Comparison of ENCODE assay signal across 21 cellular contexts in the genomic region with DNA sequence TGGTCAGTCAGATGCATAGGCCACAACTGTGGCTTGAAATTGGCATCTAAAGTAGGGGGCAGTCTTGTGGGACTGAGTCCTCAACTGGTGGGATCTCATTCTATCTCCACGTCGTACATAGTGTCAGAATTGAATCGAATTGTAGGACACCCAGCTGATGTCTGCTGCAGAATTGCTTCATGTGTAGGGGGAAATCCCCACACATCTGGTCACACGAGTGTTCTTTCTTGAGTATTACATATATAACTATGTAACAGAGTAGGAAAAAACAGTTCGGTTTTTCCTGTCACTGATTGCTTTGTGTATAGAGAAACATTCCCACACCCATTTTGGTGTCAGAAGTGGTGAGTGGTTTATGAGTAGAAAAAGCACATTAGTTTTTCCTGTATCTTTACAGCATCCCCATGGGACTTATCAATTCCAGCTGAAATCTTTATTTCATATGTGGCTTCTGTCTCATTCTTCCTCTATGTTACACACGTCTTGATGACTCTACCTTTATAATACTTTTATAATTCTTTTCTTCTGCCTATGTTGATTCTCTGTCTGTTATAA.
DNase-seq lines count a peak whose midpoint lies in the region; ATAC-seq, FAIRE-seq and TF ChIP-seq lines count a peak whose summit lies in the region.
"Had no signal": no experiment of that assay in that cellular context is flagged by ENCODE, and none has a peak within 500 bp of the region (broad histone marks: within the 10 kb centered on the region; RNA-seq: fewer than 3 reads in every experiment).

No MANE protein-coding gene starts in this region.

- no peaks in the 10 kb centered on the region for H3K27me3 Mint-ChIP-seq in stimulated activated naive CD8-positive, alpha-beta T cell treated with anti-CD3 and anti-CD28 coated beads, Interleukin-15, amount 100 ng/mL, for 72 hours
- H3K27me3 Mint-ChIP-seq in stimulated activated naive B cell treated with anti-CD40 and anti-IgM and Interleukin-4, amounts not matched to agents 10 μg/mL and 1 μg/mL and 100 μg/mL, for 72 hours = no peaks in the 10 kb centered on the region

- no peak overlapping the region for H3K4me3 ChIP-seq in HEK293 (ENCODE audit: low read depth, low read length)
- H3K4me3 ChIP-seq in GM12878 = no peak overlapping the region
- H3K4me3 ChIP-seq in small intestine (ENCODE audit: low read depth in 1 of 2, low read length in 2 of 2) = no peak overlapping the region
- H3K4me3 ChIP-seq: BLaER1 treated with 17β-estradiol and CSF1 and Interleukin-3, amounts not matched to agents 10 nM and 100 nM; GM23338; K562; Peyer's patch had no signal

- peaks cover 9% of the 10 kb centered on the region for H3K4me1 ChIP-seq in HEK293 (ENCODE audit: control insufficient read depth, insufficient read depth, low read length)
- no peaks in the 10 kb centered on the region; the same call in 1 of the 2 replicates for H3K4me1 ChIP-seq in GM12878 (ENCODE audit: control insufficient read depth, insufficient read depth, low read length)
- no peaks in the 10 kb centered on the region for H3K4me1 ChIP-seq in small intestine (ENCODE audit: control insufficient read depth in 2 of 2, insufficient read depth in 1 of 2, low read depth in 1 of 2, low read length in 1 of 2)
- H3K4me1 ChIP-seq: Peyer's patch had no signal

- FAIRE-seq in GM12878 (lab: Jason Lieb, UNC) = no peak
- no peak for FAIRE-seq in frontal cortex (lab: Jason Lieb, UNC)
- no peak for FAIRE-seq in small intestine (lab: Jason Lieb, UNC)
- FAIRE-seq: K562 had no signal

- in situ Hi-C loops in GM12878 (cut with MboI) = no loop called here

- H2AFZ ChIP-seq in GM12878 (ENCODE audit: control insufficient read depth, low read depth, low read length) = no peak overlapping the region
- H2AFZ ChIP-seq: GM23338 had no signal

- WGBS in GM12878 (ENCODE audit: insufficient coverage, insufficient replicate concordance, low lambda C conversion rate, missing lambda C conversion rate) = 13% methylated on average over 6 of the region's 6 CpGs
- 62 to 69% (median 69%) methylated on average over 6 of the region's 6 CpGs for WGBS in small intestine, 3 donors

- CTCF ChIA-PET in HEK293 (lab: Yijun Ruan, JAX) = interaction anchor here (0.6 kb wide), 2 partner anchors 410 to 1587 kb away, joined by 3 to 4 read pairs; no protein-coding TSS in a partner anchor
- CTCF ChIA-PET in GM12878 (lab: Yijun Ruan, JAX) = interaction anchor here (0.6 kb wide), 1 partner anchor 80 kb away, joined by 3 read pairs; no protein-coding TSS in a partner anchor

- SMC1A ChIA-PET in GM12878 (lab: Charles Lee; ENCODE audit: uncharacterized antibody, unreplicated experiment) = interaction anchor here (0.9 to 1.2 kb wide), 3 partner anchors 8 to 52 kb away, joined by 3 read pairs; no protein-coding TSS in a partner anchor

- no peak for TF ChIP-seq EP300 in GM12878 (IDR thresholded peaks at IDR 0.05; ENCODE audit: borderline replicate concordance in 1 of 2, control insufficient read depth in 1 of 2, low read depth in 2 of 2, low read length in 2 of 2)

- H3K9me3 ChIP-seq in HEK293 (ENCODE audit: control insufficient read depth, insufficient read depth, low read depth, low read length) = no peaks in the 10 kb centered on the region
- no peaks in the 10 kb centered on the region; the same call in 2 of the 3 replicates for H3K9me3 ChIP-seq in GM12878 (replicated peaks; ENCODE audit: control insufficient read depth, insufficient read depth, low read length)
- H3K9me3 ChIP-seq in small intestine (ENCODE audit: control insufficient read depth, low read depth) = no peaks in the 10 kb centered on the region
- H3K9me3 ChIP-seq: BLaER1 treated with 17β-estradiol and CSF1 and Interleukin-3, amounts not matched to agents 10 nM and 100 nM; Peyer's patch; SK-N-SH had no signal

- RAD21 ChIA-PET in GM12878 (lab: Charles Lee; ENCODE audit: unreplicated experiment) = interaction anchor here (1.1 kb wide), 1 partner anchor 110 kb away, joined by 3 read pairs; no protein-coding TSS in a partner anchor

- POLR2A ChIA-PET in HEK293 (lab: Yijun Ruan, JAX) = no interaction called here
- POLR2A ChIA-PET in GM12878 (lab: Charles Lee) = no interaction called here

- TF ChIP-seq POLR2A in GM12878 (IDR thresholded peaks at IDR 0.05; ENCODE audit: low read depth, low read length) = no peak

- ATAC-seq in stimulated activated naive CD8-positive, alpha-beta T cell treated with anti-CD3 and anti-CD28 coated beads, Interleukin-15, Interleukin-2, amounts not matched to agents 100 U/mL and 50 U/mL, for 24 hours = peak; percentile 40
- no peak for ATAC-seq in stimulated activated naive CD8-positive, alpha-beta T cell treated with anti-CD3 and anti-CD28 coated beads, Interleukin-15, amount 100 ng/mL, for 72 hours
- ATAC-seq in GM12878 = peak; percentile 37; the same call in 2 of the 3 replicates
- ATAC-seq in stimulated activated naive B cell treated with anti-CD40 and anti-IgM and Interleukin-4, amounts not matched to agents 10 μg/mL and 1 μg/mL and 100 μg/mL, for 72 hours (replicated peaks) = peak; percentile 50 to 55
- no peak for ATAC-seq in GM18502 (IDR thresholded peaks at IDR 0.05; ENCODE audit: poor library complexity, unreplicated experiment)
- ATAC-seq: CD8-positive, alpha-beta T cell; GM23338; HCT116; K562 had no signal

- no peak for TF ChIP-seq RAD21 in GM12878 (IDR thresholded peaks at IDR 0.05; ENCODE audit: insufficient read depth, low read depth, low read length)

- no peak overlapping the region for H3K27ac Mint-ChIP-seq in stimulated activated naive CD8-positive, alpha-beta T cell treated with anti-CD3 and anti-CD28 coated beads, Interleukin-15, amount 100 ng/mL, for 72 hours
- H3K27ac Mint-ChIP-seq in stimulated activated naive B cell treated with anti-CD40 and anti-IgM and Interleukin-4, amounts not matched to agents 10 μg/mL and 1 μg/mL and 100 μg/mL, for 72 hours = no peak overlapping the region
- H3K27ac Mint-ChIP-seq: CD8-positive, alpha-beta T cell; GM23338 had no signal

- H3K79me2 ChIP-seq in GM12878 (ENCODE audit: control insufficient read depth, insufficient read depth, low read length) = no peaks in the 10 kb centered on the region

- H3K4me3 Mint-ChIP-seq in stimulated activated naive CD8-positive, alpha-beta T cell treated with anti-CD3 and anti-CD28 coated beads, Interleukin-15, amount 100 ng/mL, for 72 hours = no peak overlapping the region
- H3K4me3 Mint-ChIP-seq in stimulated activated naive B cell treated with anti-CD40 and anti-IgM and Interleukin-4, amounts not matched to agents 10 μg/mL and 1 μg/mL and 100 μg/mL, for 72 hours = no peak overlapping the region
- H3K4me3 Mint-ChIP-seq: CD8-positive, alpha-beta T cell; GM23338 had no signal

- H3K36me3 ChIP-seq in HEK293 (ENCODE audit: control insufficient read depth in 2 of 2, insufficient read depth in 1 of 2, low read length in 2 of 2) (no peaks in the 10 kb centered on the region), GM12878 (ENCODE audit: control insufficient read depth in 2 of 2, insufficient read depth in 2 of 2, low read length in 1 of 2) (no peaks in the 10 kb centered on the region), small intestine (ENCODE audit: control insufficient read depth in 2 of 2, insufficient read depth in 2 of 2, low read length in 2 of 2) (no peaks in the 10 kb centered on the region)
- H3K36me3 ChIP-seq: BLaER1 treated with 17β-estradiol and CSF1 and Interleukin-3, amounts not matched to agents 10 nM and 100 nM; Peyer's patch had no signal

- H3K27ac ChIP-seq in HEK293 (ENCODE audit: extremely low read depth, low read depth, low read length) (no peak overlapping the region), GM12878 (ENCODE audit: control insufficient read depth, insufficient read depth) (no peak overlapping the region), small intestine (ENCODE audit: low read depth in 1 of 2, low read length in 1 of 2) (no peak overlapping the region)
- H3K27ac ChIP-seq: BLaER1 treated with 17β-estradiol and CSF1 and Interleukin-3, amounts not matched to agents 10 nM and 100 nM; Peyer's patch had no signal

- no peak for TF ChIP-seq CTCF in HEK293 (tag by site-specific recombination; IDR thresholded peaks at IDR 0.05)
- TF ChIP-seq CTCF in GM12878 (IDR thresholded peaks at IDR 0.05 in 2 of 3, conservative IDR thresholded peaks at IDR 0.05 in 1 of 3; ENCODE audit: control insufficient read depth in 2 of 3, extremely low read depth in 1 of 3, insufficient read depth in 1 of 3, low read depth in 3 of 3, low read length in 3 of 3) = no peak

- no peaks in the 10 kb centered on the region for H3K27me3 ChIP-seq in GM12878 (replicated peaks in 1 of 2; ENCODE audit: control insufficient read depth in 2 of 2, insufficient read depth in 2 of 2, low read length in 1 of 2)
- peaks cover 0 to 3% of the 10 kb centered on the region in 2 donors for H3K27me3 ChIP-seq in small intestine (ENCODE audit: control insufficient read depth in 2 of 2, insufficient read depth in 2 of 2, low read length in 2 of 2)
- H3K27me3 ChIP-seq: BLaER1 treated with 17β-estradiol and CSF1 and Interleukin-3, amounts not matched to agents 10 nM and 100 nM; Peyer's patch had no signal

- H3K9ac ChIP-seq in GM12878 (ENCODE audit: control insufficient read depth, insufficient read depth, low read length) = no peak overlapping the region
- H3K9ac ChIP-seq: BLaER1 treated with 17β-estradiol and CSF1 and Interleukin-3, amounts not matched to agents 10 nM and 100 nM; SK-N-SH had no signal

- H3K4me2 ChIP-seq in GM12878 (ENCODE audit: control insufficient read depth, insufficient read depth) = no peak overlapping the region
- H3K4me2 ChIP-seq: GM23338, SK-N-SH had no signal

- no peak for DNase-seq in stimulated activated naive CD8-positive, alpha-beta T cell treated with anti-CD3 and anti-CD28 coated beads, Interleukin-15, Interleukin-2, amounts not matched to agents 100 U/mL and 50 U/mL, for 24 hours
- no peak for DNase-seq in stimulated activated naive CD8-positive, alpha-beta T cell treated with anti-CD3 and anti-CD28 coated beads, Interleukin-15, amount 100 ng/mL, for 72 hours
- no peak for DNase-seq in GM12878 (ENCODE audit: low read depth, low spot score)
- no peak for DNase-seq in stimulated activated naive B cell treated with anti-CD40 and anti-IgM and Interleukin-4, amounts not matched to agents 10 μg/mL and 1 μg/mL and 100 μg/mL, for 72 hours
- DNase-seq in frontal cortex (ENCODE audit: low spot score in 2 of 2) = no peak
- no peak for DNase-seq in small intestine
- DNase-seq: Calu3; CD8-positive, alpha-beta T cell; EL; NCI-H1105; NCI-H510A; NCI-H748 treated with DMSO at 0.1 percent for 48 hours; NK-92 treated with Interleukin-12 subunit alpha and Interleukin-12 subunit beta, amount 100 ng/mL, for 24 hours; Peyer's patch; SK-N-SH had no signal

- H3K36me3 Mint-ChIP-seq in stimulated activated naive B cell treated with anti-CD40 and anti-IgM and Interleukin-4, amounts not matched to agents 10 μg/mL and 1 μg/mL and 100 μg/mL, for 72 hours = no peaks in the 10 kb centered on the region
- H3K36me3 Mint-ChIP-seq: CD8-positive, alpha-beta T cell had no signal

- intact Hi-C loops in GM12878 (cut with micrococcal nuclease; ENCODE audit: unreplicated experiment) = no loop called here

- BruUV-seq in GM12878 (replicated peaks; lab: Mats Ljungman, UMichigan) = no TSS peak

- H3K9me3 Mint-ChIP-seq in stimulated activated naive CD8-positive, alpha-beta T cell treated with anti-CD3 and anti-CD28 coated beads, Interleukin-15, amount 100 ng/mL, for 72 hours = no peaks in the 10 kb centered on the region
- no peaks in the 10 kb centered on the region for H3K9me3 Mint-ChIP-seq in stimulated activated naive B cell treated with anti-CD40 and anti-IgM and Interleukin-4, amounts not matched to agents 10 μg/mL and 1 μg/mL and 100 μg/mL, for 72 hours
- H3K9me3 Mint-ChIP-seq: CD8-positive, alpha-beta T cell; GM23338 had no signal

- no peaks in the 10 kb centered on the region for H4K20me1 ChIP-seq in GM12878 (ENCODE audit: control insufficient read depth, insufficient read depth)
- H4K20me1 ChIP-seq: BLaER1 treated with 17β-estradiol and CSF1 and Interleukin-3, amounts not matched to agents 10 nM and 100 nM had no signal

- H3K4me1 Mint-ChIP-seq in stimulated activated naive CD8-positive, alpha-beta T cell treated with anti-CD3 and anti-CD28 coated beads, Interleukin-15, amount 100 ng/mL, for 72 hours = peaks cover 7% of the 10 kb centered on the region
- H3K4me1 Mint-ChIP-seq in stimulated activated naive B cell treated with anti-CD40 and anti-IgM and Interleukin-4, amounts not matched to agents 10 μg/mL and 1 μg/mL and 100 μg/mL, for 72 hours = peaks cover 1 to 4% of the 10 kb centered on the region in 2 donors
- H3K4me1 Mint-ChIP-seq: GM23338 had no signal

Comparison
In these comparisons a context has a peak if more than half of its experiments do, and no peak if none do; other contexts are left out.
1. ATAC-seq: peak in stimulated activated naive CD8-positive, alpha-beta T cell treated with anti-CD3 and anti-CD28 coated beads, Interleukin-15, Interleukin-2, amounts not matched to agents 100 U/mL and 50 U/mL, for 24 hours (single experiment), GM12878 (single experiment) and stimulated activated naive B cell treated with anti-CD40 and anti-IgM and Interleukin-4, amounts not matched to agents 10 μg/mL and 1 μg/mL and 100 μg/mL, for 72 hours (2 of 2); none in stimulated activated naive CD8-positive, alpha-beta T cell treated with anti-CD3 and anti-CD28 coated beads, Interleukin-15, amount 100 ng/mL, for 72 hours (single experiment) and GM18502 (single experiment).